Comparison of ENCODE assay signal across 19 cellular contexts in genomic region chr11:19975414-19975990, GRCh38.
"Had no signal": no experiment of that assay in that cellular context is flagged by ENCODE, and none has a peak within 500 bp of the region (broad histone marks: within the 10 kb centered on the region; RNA-seq: fewer than 3 reads in every experiment).

No MANE protein-coding gene starts in this region.

- H3K27ac ChIP-seq: RWPE1 had no signal

- ATAC-seq: Panc1, PC-3 had no signal

- H3K27ac Mint-ChIP-seq: IgD-negative memory B cell had no signal

- DNase-seq: KBM-7, MV-4-11, NCI-H1048, NCI-H1105, NCI-H1436 treated with DMSO at 0.1 percent for 48 hours, NCI-H1694, NCI-H187 treated with DMSO at 0.1 percent for 48 hours, NCI-H2029 treated with DMSO at 0.1 percent for 48 hours, NCI-H2171 treated with DMSO at 0.1 percent for 48 hours, NCI-H345, NCI-H510A, NCI-H524 treated with DMSO at 0.1 percent for 48 hours, NCI-H69, NCI-H774, PC-3, SHP77 had no signal

- H3K4me3 Mint-ChIP-seq: IgD-negative memory B cell had no signal

- H3K9me3 Mint-ChIP-seq: IgD-negative memory B cell had no signal

- H3K36me3 Mint-ChIP-seq: IgD-negative memory B cell had no signal
